Comparison of ENCODE assay signal across 35 cellular contexts in genomic region chr19:325937-326565, GRCh38. TPM values are rescaled to one million over a fixed set of nuclear protein-coding genes. Genes with fewer than 3 reads are reported as not detected.
"Had no signal": no experiment of that assay in that cellular context is flagged by ENCODE, and none has a peak within 500 bp of the region (broad histone marks: within the 10 kb centered on the region; RNA-seq: fewer than 3 reads in every experiment).

No MANE protein-coding gene starts in this region.

- DNase-seq: activated B cell treated with CpG ODN at 0.5 μM for 24 hours; activated CD4-positive, alpha-beta memory T cell treated with anti-CD3 and anti-CD28 coated beads, Interleukin-2, amount 10 ng/mL, durations not matched to agents 7 days and 5 days; activated CD4-positive, alpha-beta T cell treated with anti-CD3 and anti-CD28 coated beads for 4 hours; activated CD4-positive, alpha-beta T cell treated with anti-CD3 and anti-CD28 coated beads, Interleukin-2, amount 50 U/mL, for 1 hour; activated CD4-positive, CD25-positive, alpha-beta regulatory T cell treated with anti-CD3 and anti-CD28 coated beads, Interleukin-2, amount 50 U/mL, for 72 hours; activated CD8-positive, alpha-beta memory T cell treated with anti-CD3 and anti-CD28 coated beads for 24 hours; activated CD8-positive, alpha-beta memory T cell treated with anti-CD3 and anti-CD28 coated beads, Interleukin-2, amount 10 ng/mL, durations not matched to agents 7 days and 5 days; activated CD8-positive, alpha-beta memory T cell treated with anti-CD3 and anti-CD28 coated beads, Interleukin-2, amount 50 U/mL, for 48 hours; activated effector memory CD4-positive, alpha-beta T cell treated with Interleukin-2 at 50 U/mL for 16 hours; activated naive CD4-positive, alpha-beta T cell treated with anti-CD3 and anti-CD28 coated beads, Interleukin-2, amount 10 ng/mL, durations not matched to agents 7 days and 5 days; activated naive CD8-positive, alpha-beta T cell treated with anti-CD3 and anti-CD28 coated beads, Interleukin-2, amount 50 U/mL, for 24 hours; activated T-cell treated with anti-CD3 and anti-CD28 coated beads, Interleukin-2, amount 50 U/mL, for 48 hours; anterior cingulate cortex; caudate nucleus; cerebellar nuclear complex; Kasumi-1; MG63; MV-4-11; NCI-H1092; NCI-H1436 treated with DMSO at 0.1 percent for 48 hours; NCI-H1694 treated with DMSO at 0.1 percent for 48 hours; NCI-H2029; NCI-H2171; NCI-H510A; NCI-H526; NCI-H748 treated with DMSO at 0.1 percent for 48 hours; NK-92 treated with Interleukin-12 subunit alpha and Interleukin-12 subunit beta, amount 100 ng/mL, for 24 hours; PC-3; RPMI8226; SIG-M5; T-cell; T-helper 17 cell had no signal

- FAIRE-seq: bronchial epithelial cell had no signal

- H3K27ac ChIP-seq: Peyer's patch, VCaP had no signal

- H3K4me3 ChIP-seq: MG63, Peyer's patch had no signal

- H3K4me1 ChIP-seq: Peyer's patch had no signal

- H3K27me3 ChIP-seq: MG63, Peyer's patch had no signal

- H3K9me3 ChIP-seq: MG63 had no signal

RNA-seq across cellular contexts. Expression of gene MIER2, which starts 18.5 kb away (rescaled TPM):
- total RNA-seq: PC-3 had no signal

RNA-seq across cellular contexts. Expression of gene PLPP2, which starts 34.8 kb away (rescaled TPM):
- total RNA-seq: activated CD8-positive, alpha-beta memory T cell treated with anti-CD3 and anti-CD28 coated beads, Interleukin-2, amount 10 ng/mL, durations not matched to agents 7 days and 5 days; PC-3 had no signal
